8 cellular contexts compared by ENCODE assay signal in genomic region chr17:74203439-74204240, GRCh38. TPM values are rescaled to one million over a fixed set of nuclear protein-coding genes. Genes with fewer than 3 reads are reported as not detected.
DNase-seq lines count a peak whose midpoint lies in the region; ATAC-seq and TF ChIP-seq lines count a peak whose summit lies in the region.

Gene RPL38 (plus strand): TSS chr17:74203678. CDS start chr17:74203956, 278 bp downstream.

- POLR2A ChIA-PET in HEK293T (lab: Yijun Ruan, JAX) = interaction anchor here (0.7 to 1.9 kb wide), 13 partner anchors 8 to 186 kb away, joined by 3 to 10 read pairs (median 3); partner anchors contain the start of gene TTYH2

- H3K4me3 Mint-ChIP-seq in activated naive CD8-positive, alpha-beta T cell = peak within 1 kb of the TSS; percentile 93
- peak within 1 kb of the TSS; percentile 99 for H3K4me3 Mint-ChIP-seq in glutamatergic neuron (ENCODE audit: unreplicated experiment)

- H2AFZ ChIP-seq in osteoblast (ENCODE audit: low read length) = peak within 1 kb of the TSS; percentile 84

- H3K36me3 ChIP-seq in osteoblast (ENCODE audit: insufficient read depth, low read length) (peaks cover 35% of the 10 kb centered on the region), thoracic aorta (peaks cover 12% of the 10 kb centered on the region)

- peaks cover 16% of the 10 kb centered on the region for H3K36me3 Mint-ChIP-seq in activated naive CD8-positive, alpha-beta T cell
- no peaks in the 10 kb centered on the region for H3K36me3 Mint-ChIP-seq in glutamatergic neuron (ENCODE audit: unreplicated experiment)

- H3K79me2 ChIP-seq in osteoblast (ENCODE audit: insufficient read depth, low read length) = peaks cover 49% of the 10 kb centered on the region

- peaks cover 44% of the 10 kb centered on the region for H4K20me1 ChIP-seq in osteoblast (ENCODE audit: insufficient read depth, low read length)

- ATAC-seq in thoracic aorta (ENCODE audit: insufficient number of reproducible peaks, low FRiP score, low read depth) = peak; percentile 92

- CTCF ChIA-PET in HEK293T (lab: Yijun Ruan, JAX) = interaction anchor here (0.7 kb wide), 1 partner anchor 229 kb away, joined by 3 read pairs; no protein-coding TSS in a partner anchor

- H3K27me3 Mint-ChIP-seq in activated naive CD8-positive, alpha-beta T cell = peaks cover 3% of the 10 kb centered on the region
- H3K27me3 Mint-ChIP-seq in glutamatergic neuron (ENCODE audit: unreplicated experiment) = peaks cover 9% of the 10 kb centered on the region

- peak within 1 kb of the TSS; percentile 97 for H3K27ac Mint-ChIP-seq in activated naive CD8-positive, alpha-beta T cell
- peak within 1 kb of the TSS; percentile 97 for H3K27ac Mint-ChIP-seq in glutamatergic neuron (ENCODE audit: unreplicated experiment)

- peak; percentile 81 for DNase-seq in GM04503 (ENCODE audit: low read depth)
- peak; percentile 91 for DNase-seq in HEK293T (ENCODE audit: extremely low spot score)
- peak; percentile 96 for DNase-seq in NCI-H1092 treated with DMSO at 0.1 percent for 48 hours (lab: John Stamatoyannopoulos, UW)
- peak; percentile 96 for DNase-seq in SKM-1 treated with dmso at 0.1 percent for 144 hours (lab: John Stamatoyannopoulos, UW; ENCODE audit: unreplicated experiment)
- DNase-seq in glutamatergic neuron = peak; percentile 99
- DNase-seq in osteoblast (ENCODE audit: insufficient read length, low spot score, missing footprints) = peak; percentile 99
- DNase-seq in thoracic aorta (ENCODE audit: low spot score) = peak; percentile 89

- H3K9me3 Mint-ChIP-seq in activated naive CD8-positive, alpha-beta T cell (ENCODE audit: low read depth) = no peaks in the 10 kb centered on the region
- H3K9me3 Mint-ChIP-seq in glutamatergic neuron (ENCODE audit: unreplicated experiment) = peaks cover 6% of the 10 kb centered on the region

- H3K27ac ChIP-seq in osteoblast (ENCODE audit: low read depth, low read length) = peak within 1 kb of the TSS; percentile 91
- H3K27ac ChIP-seq in thoracic aorta = peak within 1 kb of the TSS; percentile 66 to 71

- peaks cover 33% of the 10 kb centered on the region for H3K4me1 ChIP-seq in osteoblast (ENCODE audit: insufficient read depth, low read length)
- peaks cover 14 to 17% of the 10 kb centered on the region in 2 donors for H3K4me1 ChIP-seq in thoracic aorta (ENCODE audit: control insufficient read depth in 1 of 2, low read depth in 2 of 2)

- TF ChIP-seq CTCF in glutamatergic neuron (IDR thresholded peaks at IDR 0.05; ENCODE audit: partially characterized antibody, unreplicated experiment) = peak; percentile 93
- TF ChIP-seq CTCF in osteoblast (IDR thresholded peaks at IDR 0.05; ENCODE audit: extremely low read depth, low read depth, low read length) = peak; percentile 95
- TF ChIP-seq CTCF in thoracic aorta (IDR thresholded peaks at IDR 0.05) = peak; percentile 97

- H3K9me3 ChIP-seq in osteoblast (ENCODE audit: low read depth, low read length) (no peaks in the 10 kb centered on the region), thoracic aorta (no peaks in the 10 kb centered on the region)

- peaks cover 37% of the 10 kb centered on the region for H3K4me1 Mint-ChIP-seq in activated naive CD8-positive, alpha-beta T cell (ENCODE audit: low read depth)
- peaks cover 27% of the 10 kb centered on the region for H3K4me1 Mint-ChIP-seq in glutamatergic neuron (ENCODE audit: low read depth, unreplicated experiment)

- peak within 1 kb of the TSS; percentile 97 for H3K4me3 ChIP-seq in osteoblast (ENCODE audit: insufficient read depth, low read length)
- peak within 1 kb of the TSS; percentile 91 for H3K4me3 ChIP-seq in thoracic aorta

- H3K4me2 ChIP-seq in osteoblast (ENCODE audit: insufficient read depth, low read length) = peak within 1 kb of the TSS; percentile 94

- H3K27me3 ChIP-seq in osteoblast (ENCODE audit: insufficient read depth, low read length) (peaks cover 17% of the 10 kb centered on the region), thoracic aorta (replicated peaks; ENCODE audit: insufficient read depth) (no peaks in the 10 kb centered on the region)

TF ChIP-seq in HEK293T, 16 proteins besides CTCF, POLR2A, EP300 and RAD21:
- 0 out of 2 replicates have a peak, but pooled peaks have one; percentile 4 for TF ChIP-seq ARNT (IDR thresholded peaks at IDR 0.05)
- peak; percentile 96 for TF ChIP-seq ELF4 (IDR thresholded peaks at IDR 0.05)
- peak; percentile 21; the same call in 1 of the 2 replicates for TF ChIP-seq CTBP1 (IDR thresholded peaks at IDR 0.05; ENCODE audit: borderline replicate concordance)
- TF ChIP-seq NFRKB (IDR thresholded peaks at IDR 0.05) = 0 out of 2 replicates have a peak, but pooled peaks have one; percentile 46
- no peak for TF ChIP-seq TARDBP (IDR thresholded peaks at IDR 0.05)
- no peak for TF ChIP-seq BHLHE40 (IDR thresholded peaks at IDR 0.05; ENCODE audit: borderline replicate concordance)

RNA-seq across cellular contexts. Expression of gene RPL38, which starts in this region (rescaled TPM):
- total RNA-seq in glutamatergic neuron (ENCODE audit: unreplicated experiment) (600 TPM), osteoblast (470 and 728 TPM in 2 replicates), thoracic aorta (100 to 1,000 TPM; 163 to 177 TPM)

Comparison
In these comparisons a context has a peak if more than half of its experiments do, and no peak if none do; other contexts are left out.
1. Peak in every context shown above with its lines: DNase-seq, ATAC-seq, H3K4me3 ChIP-seq and H3K27ac ChIP-seq.